In the genomic region with DNA sequence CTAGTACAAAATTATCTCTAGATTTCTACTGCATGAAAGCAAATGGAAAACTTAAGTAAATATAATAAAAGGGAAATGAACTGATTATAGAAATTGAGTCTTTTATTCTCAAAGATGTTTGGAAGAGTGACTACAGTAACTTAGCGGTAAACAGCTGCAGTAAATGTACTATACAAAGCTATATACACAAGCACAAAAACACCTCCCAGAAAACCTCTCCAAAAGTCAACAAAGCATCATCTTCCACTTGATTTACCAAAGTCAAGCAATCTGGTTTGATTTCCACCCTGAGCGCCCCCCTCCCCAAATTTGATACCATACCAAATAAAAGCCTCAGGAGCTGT, we compare ENCODE assay signal across 8 cellular contexts. TPM values are rescaled to one million over a fixed set of nuclear protein-coding genes. Genes with fewer than 3 reads are reported as not detected.
A peak's percentile ranks its signal among the peaks of the same experiment; 100 is the strongest.
DNase-seq lines count a peak whose midpoint lies in the region; ATAC-seq and TF ChIP-seq lines count a peak whose summit lies in the region.

No MANE protein-coding gene starts in this region.

- WGBS in stomach, 5 donors = 21 to 35% (median 31%) methylated on average over 2 of the region's 2 CpGs

- peak overlapping the region; percentile 42 for H3K9ac ChIP-seq in NT2/D1 (ENCODE audit: insufficient read length, low read depth)

- H3K4me1 ChIP-seq in NT2/D1 (ENCODE audit: insufficient read depth, insufficient read length) (no peaks in the 10 kb centered on the region), stomach (peaks cover 24 to 63% (median 42%) of the 10 kb centered on the region in 4 donors)

- no peak for TF ChIP-seq POLR2A in stomach (IDR thresholded peaks at IDR 0.05)

- TF ChIP-seq CTCF in epithelial cell of esophagus (IDR thresholded peaks at IDR 0.05; ENCODE audit: insufficient read depth, low read depth, low read length, missing control alignments) (no peak), stomach (IDR thresholded peaks at IDR 0.05) (no peak)

- TF ChIP-seq EP300 in stomach (IDR thresholded peaks at IDR 0.05) = no peak

- H3K36me3 ChIP-seq in NT2/D1 (ENCODE audit: insufficient read depth, insufficient read length, low read length) (no peaks in the 10 kb centered on the region), stomach (peaks cover 0 to 11% (median 3%) of the 10 kb centered on the region in 4 donors)

- H3K36me3 Mint-ChIP-seq in activated T-cell treated with anti-CD3 and anti-CD28 coated beads, Interleukin-2, amount 50 U/mL, for 24 hours (ENCODE audit: low read depth) = peaks cover 62% of the 10 kb centered on the region

- H3K9me3 Mint-ChIP-seq in activated T-cell treated with anti-CD3 and anti-CD28 coated beads, Interleukin-2, amount 50 U/mL, for 24 hours = no peaks in the 10 kb centered on the region

- H3K27me3 Mint-ChIP-seq in activated T-cell treated with anti-CD3 and anti-CD28 coated beads, Interleukin-2, amount 50 U/mL, for 24 hours = no peaks in the 10 kb centered on the region

- no peak for ATAC-seq in esophagus mucosa

- H3K27ac ChIP-seq in stomach = peak overlapping the region in 4 of 5 donors; percentile 94 to 97 (median 96)

- H3K4me3 ChIP-seq in NT2/D1 (ENCODE audit: insufficient read length, low read depth) = no peak overlapping the region
- H3K4me3 ChIP-seq in epithelial cell of esophagus (ENCODE audit: low read length) = peak overlapping the region; percentile 94
- H3K4me3 ChIP-seq in stomach = peak overlapping the region in 3 of 4 donors; percentile 59 to 88 (median 62)

- intact Hi-C loops in stomach (cut with DNase I; ENCODE audit: low total_unique reads) = loop anchor here (10.0 kb wide), 1 partner anchor 147 kb away; a partner anchor contains a TSS

- H3K27me3 ChIP-seq in NT2/D1 (ENCODE audit: insufficient read depth, insufficient read length) (no peaks in the 10 kb centered on the region), stomach (no peaks in the 10 kb centered on the region)

- peak overlapping the region; percentile 99 for H3K27ac Mint-ChIP-seq in activated T-cell treated with anti-CD3 and anti-CD28 coated beads, Interleukin-2, amount 50 U/mL, for 24 hours

- H3K4me3 Mint-ChIP-seq in activated T-cell treated with anti-CD3 and anti-CD28 coated beads, Interleukin-2, amount 50 U/mL, for 24 hours = peak overlapping the region; percentile 97

- peaks cover 66% of the 10 kb centered on the region for H3K4me1 Mint-ChIP-seq in activated T-cell treated with anti-CD3 and anti-CD28 coated beads, Interleukin-2, amount 50 U/mL, for 24 hours (ENCODE audit: low read depth)

- H3K9me3 ChIP-seq in NT2/D1 (ENCODE audit: insufficient read depth, low read length) (no peaks in the 10 kb centered on the region), stomach (no peaks in the 10 kb centered on the region)

- DNase-seq in activated T-cell treated with anti-CD3 and anti-CD28 coated beads, Interleukin-2, amount 50 U/mL, for 24 hours = no peak
- no peak for DNase-seq in activated T-cell treated with anti-CD3 and anti-CD28 coated beads for 4 hours
- DNase-seq in NT2/D1 (ENCODE audit: low read depth, low spot score) = no peak
- DNase-seq in epithelial cell of esophagus (ENCODE audit: low read depth) = no peak
- no peak for DNase-seq in stomach
- DNase-seq in SK-N-DZ (ENCODE audit: low spot score) = no peak
- no peak for DNase-seq in NCI-H526 treated with DMSO at 0.1 percent for 48 hours (lab: John Stamatoyannopoulos, UW)

RNA-seq across cellular contexts. Expression of a gene that starts 2.7 kb away (rescaled TPM):
- total RNA-seq in stomach (10 to 100 TPM in 4 of 5 donors, 1 to 10 TPM in 1; 7.8 to 62.5 (median 15.8) TPM), esophagus mucosa (32.6 TPM)
- 10 to 100 TPM in 2 of 3 donors, 1 to 10 TPM in 1; 8.3 to 16.5 (median 13.4) TPM for polyA plus RNA-seq in stomach
- 11.1 and 13.1 TPM in 2 replicates for polyA plus RNA-seq in SK-N-DZ (2014; cell fraction: cytosol; rRNA removed)
- polyA plus RNA-seq in SK-N-DZ (2014; cell fraction: nucleus; rRNA removed) = 12.8 and 20.6 TPM in 2 replicates
